In genomic region chr15:33476908-33477307, GRCh38 we compare ENCODE assay signal across 34 cellular contexts.
"Had no signal": no experiment of that assay in that cellular context is flagged by ENCODE, and none has a peak within 500 bp of the region (broad histone marks: within the 10 kb centered on the region; RNA-seq: fewer than 3 reads in every experiment).

No MANE protein-coding gene starts in this region.

- H3K27ac ChIP-seq: KMS-11 had no signal

- H3K36me3 ChIP-seq: MG63 had no signal

- DNase-seq: Karpas-422, Kasumi-1, MG63, MM.1S, MV-4-11, NCI-H1048, NCI-H1092, NCI-H1092 treated with DMSO at 0.1 percent for 48 hours, NCI-H1105, NCI-H1105 treated with DMSO at 0.1 percent for 48 hours, NCI-H1417, NCI-H1417 treated with DMSO at 0.1 percent for 48 hours, NCI-H1436, NCI-H1436 treated with DMSO at 0.1 percent for 48 hours, NCI-H146, NCI-H1694, NCI-H1694 treated with DMSO at 0.1 percent for 48 hours, NCI-H187, NCI-H187 treated with DMSO at 0.1 percent for 48 hours, NCI-H1930, NCI-H2029, NCI-H2029 treated with DMSO at 0.1 percent for 48 hours, NCI-H2081, NCI-H2081 treated with DMSO at 0.1 percent for 48 hours, NCI-H2107, NCI-H2171, NCI-H2171 treated with DMSO at 0.1 percent for 48 hours, NCI-H2227 treated with DMSO at 0.1 percent for 48 hours, NCI-H226, NCI-H345, NCI-H446, NCI-H446 treated with DMSO at 0.1 percent for 48 hours, NCI-H510A had no signal

- H3K27me3 ChIP-seq: MG63 had no signal

- H3K9me3 ChIP-seq: MG63 had no signal

- H3K4me3 ChIP-seq: MG63 had no signal
